ENCODE assay signal across 24 cellular contexts in the genomic region with DNA sequence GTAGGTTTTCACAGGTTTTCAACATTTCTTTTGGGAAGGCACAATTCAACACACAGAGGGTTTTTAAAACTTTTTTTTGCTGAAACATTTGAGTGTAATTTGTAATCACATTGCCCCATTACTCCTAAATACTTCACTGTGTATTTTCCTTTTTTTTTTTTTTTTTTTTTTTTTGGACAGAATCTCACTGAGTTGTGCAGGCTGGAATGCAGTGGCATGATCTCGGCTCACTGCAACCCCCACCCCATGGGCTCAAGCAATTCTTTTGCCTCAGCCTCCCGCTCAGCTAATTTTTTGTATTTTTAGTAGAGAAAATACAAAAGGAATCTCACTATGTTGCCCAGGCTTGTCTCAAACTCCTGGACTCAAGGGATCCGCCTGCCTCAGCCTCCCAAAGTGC. TPM values are rescaled to one million over a fixed set of nuclear protein-coding genes. Genes with fewer than 3 reads are reported as not detected.
DNase-seq lines count a peak whose midpoint lies in the region; ATAC-seq and TF ChIP-seq lines count a peak whose summit lies in the region.
"Had no signal": no experiment of that assay in that cellular context is flagged by ENCODE, and none has a peak within 500 bp of the region (broad histone marks: within the 10 kb centered on the region; RNA-seq: fewer than 3 reads in every experiment).

No MANE protein-coding gene starts in this region.

- no peaks in the 10 kb centered on the region for H3K9me3 ChIP-seq in T-helper 17 cell (ENCODE audit: control insufficient read depth, low read length, poor library complexity, severe bottlenecking)
- H3K9me3 ChIP-seq: BE2C had no signal

- peak; percentile 26 for DNase-seq in AG10803 (ENCODE audit: low read depth)
- no peak for DNase-seq in HFFc6
- DNase-seq in fibroblast of the aortic adventitia (ENCODE audit: low read depth), result peak; percentile 37
- DNase-seq in progenitor cell of endocrine pancreas (ENCODE audit: low spot score, unreplicated experiment), result no peak
- DNase-seq in SIG-M5 treated with dmso at 0.1 percent for 504 hours (lab: John Stamatoyannopoulos, UW; ENCODE audit: unreplicated experiment), result no peak
- DNase-seq in T-helper 17 cell, result no peak
- DNase-seq: BE2C; Calu3; CD8-positive, alpha-beta memory T cell; DMS79 treated with DMSO at 0.1 percent for 48 hours; H9; KG1; MM.1S; NCI-H2029; NCI-H446 treated with DMSO at 0.1 percent for 48 hours; NCI-H526; NCI-H82; NK-92 treated with Interleukin-12 subunit alpha and Interleukin-12 subunit beta, amount 100 ng/mL, for 24 hours; PC-9 had no signal

- no peak overlapping the region for H3K4me3 Mint-ChIP-seq in HFFc6
- no peak overlapping the region for H3K4me3 Mint-ChIP-seq in progenitor cell of endocrine pancreas (ENCODE audit: low read depth)
- no peak overlapping the region for H3K4me3 Mint-ChIP-seq in T-helper 17 cell
- H3K4me3 Mint-ChIP-seq: CD14-positive monocyte; CD8-positive, alpha-beta memory T cell; H9 had no signal

- H3K27me3 Mint-ChIP-seq in HFFc6 (ENCODE audit: insufficient read depth) (no peaks in the 10 kb centered on the region), progenitor cell of endocrine pancreas (no peaks in the 10 kb centered on the region), T-helper 17 cell (peaks cover 14% of the 10 kb centered on the region)

- H3K36me3 Mint-ChIP-seq in HFFc6 (ENCODE audit: low read depth) (no peaks in the 10 kb centered on the region), progenitor cell of endocrine pancreas (ENCODE audit: insufficient read depth) (no peaks in the 10 kb centered on the region), T-helper 17 cell (ENCODE audit: low read depth) (peaks cover 7% of the 10 kb centered on the region)
- H3K36me3 Mint-ChIP-seq: CD14-positive monocyte; CD8-positive, alpha-beta memory T cell had no signal

- H3K27ac Mint-ChIP-seq in HFFc6 (peak overlapping the region; percentile 44; the same call in 1 of the 2 replicates), progenitor cell of endocrine pancreas (peak overlapping the region; percentile 38), T-helper 17 cell (no peak overlapping the region)
- H3K27ac Mint-ChIP-seq: CD8-positive, alpha-beta memory T cell; H9 had no signal

- H3K4me1 Mint-ChIP-seq in HFFc6 (ENCODE audit: low read depth) (peaks cover 59% of the 10 kb centered on the region), progenitor cell of endocrine pancreas (ENCODE audit: low read depth) (peaks cover 15% of the 10 kb centered on the region), T-helper 17 cell (no peaks in the 10 kb centered on the region)
- H3K4me1 Mint-ChIP-seq: CD14-positive monocyte; CD8-positive, alpha-beta memory T cell had no signal

- no peak overlapping the region for H3K4me3 ChIP-seq in AG10803 (ENCODE audit: low read length)
- H3K4me3 ChIP-seq in fibroblast of the aortic adventitia (ENCODE audit: low read depth, low read length), result no peak overlapping the region
- H3K4me3 ChIP-seq: PC-9 had no signal

- ATAC-seq in GM21447 (IDR thresholded peaks at IDR 0.05; ENCODE audit: unreplicated experiment) (no peak), T-helper 17 cell (no peak)
- ATAC-seq: Right ventricle myocardium inferior had no signal

- no peaks in the 10 kb centered on the region for H3K9me3 Mint-ChIP-seq in HFFc6
- no peaks in the 10 kb centered on the region for H3K9me3 Mint-ChIP-seq in progenitor cell of endocrine pancreas (ENCODE audit: low read depth)
- H3K9me3 Mint-ChIP-seq: CD14-positive monocyte; CD8-positive, alpha-beta memory T cell; H9 had no signal

- TF ChIP-seq CTCF in AG10803 (conservative IDR thresholded peaks at IDR 0.05; ENCODE audit: low read length) (no peak), HFFc6 (IDR thresholded peaks at IDR 0.05) (no peak), fibroblast of the aortic adventitia (IDR thresholded peaks at IDR 0.05; ENCODE audit: insufficient read depth, low read length) (no peak), progenitor cell of endocrine pancreas (IDR thresholded peaks at IDR 0.05; ENCODE audit: unreplicated experiment) (no peak)

RNA-seq across cellular contexts. Expression of gene DNAJC15, which starts 14.8 kb away (rescaled TPM):
- total RNA-seq in HFFc6 (2021; fragmentation: NEBNext Ultra II Directional; extraction: Animal tissue kit (Norgen Biotek cat#: 25700)), result 10 to 100 TPM; 23.8 to 29.6 (median 25.8) TPM
- total RNA-seq in fibroblast of the aortic adventitia (ENCODE audit: low replicate concordance), result 11.2 and 18.7 TPM in 2 replicates
- 27.4 and 30.0 TPM in 2 replicates for total RNA-seq in progenitor cell of endocrine pancreas
- 1 to 10 TPM; 6.4 to 8.1 TPM for total RNA-seq in T-helper 17 cell

RNA-seq across cellular contexts. Expression of gene EPSTI1, which starts 16.6 kb away (rescaled TPM):
- 1 to 10 TPM in 4 of 6 experiments, under 1 TPM in 2; 0.76 to 2.3 (median 1.3) TPM for total RNA-seq in HFFc6 (2021; fragmentation: NEBNext Ultra II Directional; extraction: Animal tissue kit (Norgen Biotek cat#: 25700))
- total RNA-seq in fibroblast of the aortic adventitia (ENCODE audit: low replicate concordance) (2.0 and 15.7 TPM in 2 replicates), progenitor cell of endocrine pancreas (6.0 and 7.4 TPM in 2 replicates), T-helper 17 cell (10 to 100 TPM; 27.3 to 44.0 TPM)
- total RNA-seq: A673, SK-MEL-5 had no signal

Comparison
In these comparisons a context has a peak if more than half of its experiments do, and no peak if none do; other contexts are left out.
1. DNase-seq: peak in AG10803 (single experiment) and fibroblast of the aortic adventitia (single experiment); none in HFFc6 (single experiment), progenitor cell of endocrine pancreas (single experiment), SIG-M5 treated with dmso at 0.1 percent for 504 hours (single experiment) and T-helper 17 cell (0 of 3).